ENCODE assay signal across 15 cellular contexts in the genomic region with DNA sequence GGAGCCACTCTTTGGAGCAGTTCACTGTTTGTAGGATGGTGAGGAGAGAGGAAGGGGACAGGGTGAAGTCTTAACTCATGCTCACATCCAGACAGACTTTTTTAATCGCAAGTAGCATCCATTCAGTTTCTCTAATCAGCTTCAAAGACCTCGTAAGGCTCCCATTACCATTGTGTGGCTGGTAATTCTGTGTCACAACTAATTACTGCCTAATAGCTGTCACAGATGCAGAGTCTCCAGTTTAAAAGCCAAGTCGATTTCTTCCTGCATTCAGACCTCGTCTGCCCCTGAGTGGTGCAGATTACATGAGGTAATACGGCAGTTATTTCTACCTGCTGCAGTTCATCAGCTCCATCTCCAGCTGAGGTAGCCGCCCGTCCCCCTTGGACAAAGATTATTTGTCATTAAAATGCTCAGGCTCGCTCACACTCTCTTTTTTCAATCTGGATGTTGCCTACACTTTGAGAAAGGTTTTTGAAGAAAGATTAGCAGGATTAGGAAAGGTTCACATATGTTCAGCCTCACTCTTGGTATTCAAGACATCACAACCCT. TPM values are rescaled to one million over a fixed set of nuclear protein-coding genes. Genes with fewer than 3 reads are reported as not detected.
DNase-seq lines count a peak whose midpoint lies in the region; TF ChIP-seq lines count a peak whose summit lies in the region.
"Had no signal": no experiment of that assay in that cellular context is flagged by ENCODE, and none has a peak within 500 bp of the region (broad histone marks: within the 10 kb centered on the region; RNA-seq: fewer than 3 reads in every experiment).

No MANE protein-coding gene starts in this region.

- TF ChIP-seq CTCF in glutamatergic neuron (IDR thresholded peaks at IDR 0.05; ENCODE audit: partially characterized antibody, unreplicated experiment) = no peak

- peaks cover 2% of the 10 kb centered on the region for H3K27me3 Mint-ChIP-seq in glutamatergic neuron (ENCODE audit: unreplicated experiment)

- no peak overlapping the region for H3K4me3 Mint-ChIP-seq in glutamatergic neuron (ENCODE audit: unreplicated experiment)
- H3K4me3 Mint-ChIP-seq: CD4-positive, alpha-beta memory T cell had no signal

- H3K4me1 Mint-ChIP-seq in glutamatergic neuron (ENCODE audit: low read depth, unreplicated experiment) = peaks cover 10% of the 10 kb centered on the region
- H3K4me1 Mint-ChIP-seq: CD4-positive, alpha-beta memory T cell had no signal

- H3K36me3 Mint-ChIP-seq in glutamatergic neuron (ENCODE audit: unreplicated experiment) = peaks cover 9% of the 10 kb centered on the region
- H3K36me3 Mint-ChIP-seq: CD4-positive, alpha-beta memory T cell had no signal

- H3K9me3 Mint-ChIP-seq in glutamatergic neuron (ENCODE audit: unreplicated experiment) = no peaks in the 10 kb centered on the region

- DNase-seq in activated CD8-positive, alpha-beta memory T cell treated with anti-CD3 and anti-CD28 coated beads for 24 hours = peak; percentile 24
- DNase-seq in activated CD8-positive, alpha-beta memory T cell treated with anti-CD3 and anti-CD28 coated beads, Interleukin-2, amount 50 U/mL, for 48 hours = no peak
- peak; percentile 75 for DNase-seq in NCI-H2171 treated with DMSO at 0.1 percent for 48 hours (lab: John Stamatoyannopoulos, UW)
- DNase-seq in glutamatergic neuron = no peak
- DNase-seq in stimulated activated CD4-positive, alpha-beta T cell treated with anti-CD3 and anti-CD28 coated beads, Interleukin-4, amount 100 ng/mL, for 4 hours = no peak
- DNase-seq in amniotic stem cell (lab: John Stamatoyannopoulos, UW) = no peak
- no peak for DNase-seq in NCI-H2107 treated with DMSO at 0.1 percent for 48 hours (lab: John Stamatoyannopoulos, UW; ENCODE audit: unreplicated experiment)
- DNase-seq: CD4-positive, alpha-beta memory T cell; H7; KG1; NCI-H226; NCI-H526 treated with DMSO at 0.1 percent for 48 hours; SHP77 had no signal

- H3K27ac Mint-ChIP-seq in glutamatergic neuron (ENCODE audit: unreplicated experiment) = peak overlapping the region; percentile 11
- H3K27ac Mint-ChIP-seq: CD4-positive, alpha-beta memory T cell had no signal

RNA-seq across cellular contexts. Expression of a gene that starts 34.4 kb away (rescaled TPM):
- 21.4 TPM for total RNA-seq in glutamatergic neuron (ENCODE audit: unreplicated experiment)
- total RNA-seq: A673; CD4-positive, alpha-beta memory T cell; HT-29 had no signal

Comparison
In these comparisons a context has a peak if more than half of its experiments do, and no peak if none do; other contexts are left out.
1. DNase-seq: peak in activated CD8-positive, alpha-beta memory T cell treated with anti-CD3 and anti-CD28 coated beads for 24 hours (single experiment) and NCI-H2171 treated with DMSO at 0.1 percent for 48 hours (single experiment); none in activated CD8-positive, alpha-beta memory T cell treated with anti-CD3 and anti-CD28 coated beads, Interleukin-2, amount 50 U/mL, for 48 hours (single experiment), glutamatergic neuron (single experiment), stimulated activated CD4-positive, alpha-beta T cell treated with anti-CD3 and anti-CD28 coated beads, Interleukin-4, amount 100 ng/mL, for 4 hours (0 of 2), amniotic stem cell (single experiment) and NCI-H2107 treated with DMSO at 0.1 percent for 48 hours (single experiment).